In the genomic region with DNA sequence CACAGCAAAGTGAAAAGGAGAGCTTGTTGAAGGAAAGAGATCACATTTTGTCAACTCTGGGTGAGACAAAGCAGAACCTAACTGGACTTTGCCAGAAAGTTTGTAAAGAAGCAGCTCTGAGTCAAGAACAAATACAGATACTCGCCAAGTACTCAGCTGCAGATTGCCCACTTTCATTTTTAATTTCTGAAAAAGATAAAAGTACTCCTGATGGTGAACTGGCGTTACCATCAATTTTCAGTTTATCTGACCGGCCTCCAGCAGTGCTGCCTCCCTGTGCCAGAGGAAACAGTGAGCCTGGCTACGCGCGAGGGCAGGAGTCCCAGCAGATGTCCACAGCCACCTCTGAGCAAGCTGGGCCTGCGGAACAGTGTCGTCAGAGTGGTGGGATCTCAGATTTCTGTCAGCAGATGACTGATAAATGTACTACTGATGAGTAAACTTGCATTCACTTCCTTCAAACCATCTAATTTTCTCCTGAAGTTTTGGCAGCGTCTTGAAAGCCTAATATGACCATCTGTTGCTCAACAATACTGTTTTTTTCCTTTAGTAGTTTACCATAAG, we compare ENCODE assay signal across 9 cellular contexts. TPM values are rescaled to one million over a fixed set of nuclear protein-coding genes. Genes with fewer than 3 reads are reported as not detected.
DNase-seq lines count a peak whose midpoint lies in the region; ATAC-seq, FAIRE-seq and TF ChIP-seq lines count a peak whose summit lies in the region.
"Had no signal": no experiment of that assay in that cellular context is flagged by ENCODE, and none has a peak within 500 bp of the region (broad histone marks: within the 10 kb centered on the region; RNA-seq: fewer than 3 reads in every experiment).

No MANE protein-coding gene starts in this region.

- WGBS in esophagus muscularis mucosa: 20% methylated on average over 9 of the region's 9 CpGs
- WGBS in sigmoid colon, 2 donors: 75 to 78% methylated on average over 9 of the region's 9 CpGs

- H3K9me3 ChIP-seq in esophagus muscularis mucosa: no peaks in the 10 kb centered on the region
- H3K9me3 ChIP-seq in sigmoid colon: no peaks in the 10 kb centered on the region

- H3K27ac ChIP-seq in esophagus muscularis mucosa (replicated peaks in 1 of 4) (peak overlapping the region; percentile 63 to 80 (median 68)), sigmoid colon (peak overlapping the region; percentile 67 to 80 (median 73))

- intact Hi-C loops in esophagus muscularis mucosa (cut with DNase I) (loop anchor here (2.0 kb wide), 1 partner anchor 44 kb away; the partner anchor contains the start of gene BACH1), sigmoid colon (cut with DNase I) (loop anchor here (2.0 kb wide), 2 partner anchors 44 to 104 kb away; partner anchors contain the start of gene BACH1)

- TF ChIP-seq CTCF in esophagus muscularis mucosa (IDR thresholded peaks at IDR 0.05) (no peak), sigmoid colon (IDR thresholded peaks at IDR 0.05) (no peak), D721Med (IDR thresholded peaks at IDR 0.05; ENCODE audit: insufficient read depth, missing control alignments) (no peak)

- TF ChIP-seq EP300 in esophagus muscularis mucosa (IDR thresholded peaks at IDR 0.05): no peak
- TF ChIP-seq EP300 in sigmoid colon (IDR thresholded peaks at IDR 0.05): peak in 1 of 4 donors; percentile 26

- no peaks in the 10 kb centered on the region for H3K27me3 ChIP-seq in esophagus muscularis mucosa
- no peaks in the 10 kb centered on the region for H3K27me3 ChIP-seq in sigmoid colon

- H3K4me1 ChIP-seq in esophagus muscularis mucosa (peaks cover 54 to 78% (median 68%) of the 10 kb centered on the region in 4 donors), sigmoid colon (peaks cover 0 to 89% (median 64%) of the 10 kb centered on the region in 4 donors)

- DNase-seq in CD1c-positive myeloid dendritic cell (ENCODE audit: extremely low spot score): peak; percentile 84
- DNase-seq in HCEC 1CT: peak; percentile 99
- peak; percentile 67 for DNase-seq in T1000 (lab: John Stamatoyannopoulos, UW)
- DNase-seq in esophagus muscularis mucosa (ENCODE audit: extremely low spot score): no peak
- DNase-seq in sigmoid colon: peak; percentile 82
- DNase-seq in DMS53 treated with DMSO at 0.1 percent for 48 hours (lab: John Stamatoyannopoulos, UW; ENCODE audit: unreplicated experiment): no peak
- no peak for DNase-seq in D721Med (ENCODE audit: insufficient read length, low spot score)

- H3K36me3 ChIP-seq in esophagus muscularis mucosa (peaks cover 0 to 2% (median 0%) of the 10 kb centered on the region in 4 donors), sigmoid colon (no peaks in the 10 kb centered on the region)

- no peak for ATAC-seq in GM19324 (IDR thresholded peaks at IDR 0.05; ENCODE audit: low FRiP score, unreplicated experiment)

- TF ChIP-seq POLR2A in esophagus muscularis mucosa (IDR thresholded peaks at IDR 0.05; ENCODE audit: low read depth) (no peak), sigmoid colon (IDR thresholded peaks at IDR 0.05) (no peak)

- no peak for FAIRE-seq in D721Med (lab: Jason Lieb, UNC)
- FAIRE-seq: endometrium had no signal

- H3K4me3 ChIP-seq in esophagus muscularis mucosa (peak overlapping the region; percentile 8 to 27 (median 21)), sigmoid colon (peak overlapping the region in 3 of 4 donors; percentile 6 to 26 (median 20))

RNA-seq across cellular contexts. Expression of gene BACH1, which starts 43.8 kb away (rescaled TPM):
- total RNA-seq in esophagus muscularis mucosa: 10 to 100 TPM; 43.8 to 86.3 (median 50.9) TPM
- 10 to 100 TPM; 47.1 to 89.6 (median 85.0) TPM for total RNA-seq in sigmoid colon
- polyA plus RNA-seq in sigmoid colon: 10 to 100 TPM in 2 of 3 donors, 1 to 10 TPM in 1; 8.4 to 16.6 (median 10.1) TPM

Comparison
In these comparisons a context has a peak if more than half of its experiments do, and no peak if none do; other contexts are left out.
1. DNase-seq: peak in CD1c-positive myeloid dendritic cell (single experiment), HCEC 1CT (single experiment), T1000 (single experiment) and sigmoid colon (single experiment); none in esophagus muscularis mucosa (single experiment), DMS53 treated with DMSO at 0.1 percent for 48 hours (single experiment) and D721Med (single experiment).